ENCODE assay signal across 1 cellular context in the genomic region with DNA sequence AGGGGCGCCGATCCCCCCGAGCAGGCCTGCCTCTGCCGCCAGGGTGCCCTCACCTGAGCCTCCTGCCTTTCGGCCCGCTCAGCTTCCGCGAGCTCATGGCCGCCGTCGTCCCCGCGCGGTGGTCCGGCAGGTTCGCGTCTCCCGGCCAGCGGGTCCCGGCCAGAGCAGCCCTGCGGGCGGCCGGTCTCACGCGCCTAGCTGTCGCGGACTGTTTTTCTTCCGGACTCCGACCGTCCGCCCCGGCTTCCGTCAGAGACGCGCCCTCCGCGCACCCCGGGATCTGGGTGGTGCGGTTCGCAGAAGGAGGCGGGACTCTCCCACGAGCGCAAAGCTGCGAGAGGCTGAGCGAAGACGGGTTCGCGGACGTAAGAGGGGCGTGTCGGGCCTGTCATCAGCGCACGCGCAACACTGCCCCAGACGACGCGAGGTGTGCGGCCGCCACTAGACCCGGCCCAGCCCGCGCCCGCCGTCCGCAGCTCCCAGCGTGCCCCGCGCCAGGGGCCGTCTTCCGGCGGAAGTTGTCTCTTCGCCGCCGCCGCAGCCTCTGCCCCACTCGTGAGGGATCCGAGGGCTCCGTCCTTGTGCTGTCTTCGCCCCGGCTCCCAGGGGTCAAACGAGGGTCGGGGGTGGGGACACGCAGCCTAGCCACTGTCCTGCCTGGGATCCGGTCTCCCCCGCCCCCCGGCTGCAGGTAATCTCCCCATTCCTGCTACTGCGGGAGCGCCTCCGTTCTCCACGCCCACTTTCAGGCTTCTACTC.
TF ChIP-seq lines count a peak whose summit lies in the region.

Gene INPP5K, minus strand, starts transcription at position 210 of the 759 bp plus-strand sequence. Its CDS starts 113 bp downstream, at position 97.

TF ChIP-seq in H1, 55 proteins besides CTCF, POLR2A, EP300 and RAD21:
- TF ChIP-seq CHD1 (IDR thresholded peaks at IDR 0.05; ENCODE audit: low read depth, low read length), result no peak
- TF ChIP-seq CHD2 (IDR thresholded peaks at IDR 0.05; ENCODE audit: low read length), result no peak
- 0 out of 2 replicates have a peak, but pooled peaks have one; percentile 15 for TF ChIP-seq KDM5A (IDR thresholded peaks at IDR 0.05; ENCODE audit: low read length)
- peak; percentile 59; the same call in 1 of the 2 replicates for TF ChIP-seq TAF1 (IDR thresholded peaks at IDR 0.05; ENCODE audit: low read depth, low read length)
- peak; percentile 93 for TF ChIP-seq CREB1 (IDR thresholded peaks at IDR 0.05)
- TF ChIP-seq SIN3A (conservative IDR thresholded peaks at IDR 0.05 in 1 of 2, IDR thresholded peaks at IDR 0.05 in 1 of 2; ENCODE audit: low read depth in 1 of 2, low read length in 2 of 2), result peak; percentile 47 to 95; a peak in 2 of 4 replicates
- no peak for TF ChIP-seq JUN (IDR thresholded peaks at IDR 0.05; ENCODE audit: low read depth, low read length)
- no peak for TF ChIP-seq SRF (IDR thresholded peaks at IDR 0.05; ENCODE audit: low read depth, low read length)
- TF ChIP-seq, protein P1, sequence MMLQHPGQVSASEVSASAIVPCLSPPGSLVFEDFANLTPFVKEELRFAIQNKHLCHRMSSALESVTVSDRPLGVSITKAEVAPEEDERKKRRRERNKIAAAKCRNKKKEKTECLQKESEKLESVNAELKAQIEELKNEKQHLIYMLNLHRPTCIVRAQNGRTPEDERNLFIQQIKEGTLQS (IDR thresholded peaks at IDR 0.05; ENCODE audit: insufficient read depth, low read depth, low read length), result no peak
- TF ChIP-seq EGR1 (IDR thresholded peaks at IDR 0.05; ENCODE audit: borderline replicate concordance, low read depth, low read length), result no peak
- no peak for TF ChIP-seq ZNF274 (IDR thresholded peaks at IDR 0.05; ENCODE audit: borderline replicate concordance, extremely low read depth, low read length)
- TF ChIP-seq E2F6 (IDR thresholded peaks at IDR 0.05), result peak; percentile 26; the same call in 1 of the 2 replicates
- peak in 1 of 2 experiments; percentile 80; a peak in 1 of 4 replicates for TF ChIP-seq HDAC2 (IDR thresholded peaks at IDR 0.05; ENCODE audit: borderline replicate concordance in 1 of 2, low read depth in 2 of 2, low read length in 2 of 2)
- no peak for TF ChIP-seq TCF12 (IDR thresholded peaks at IDR 0.05; ENCODE audit: low read depth, low read length)
- peak; percentile 49 for TF ChIP-seq NRF1 (IDR thresholded peaks at IDR 0.05; ENCODE audit: low read depth, low read length)
- no peak for TF ChIP-seq EZH2 (IDR thresholded peaks at IDR 0.05; ENCODE audit: low read depth, low read length, severe bottlenecking)
- TF ChIP-seq SAP30 (IDR thresholded peaks at IDR 0.05; ENCODE audit: insufficient read depth, insufficient replicate concordance, low read length), result no peak
- TF ChIP-seq GABPA (IDR thresholded peaks at IDR 0.05; ENCODE audit: borderline replicate concordance, insufficient read depth, low read length), result peak; percentile 90
- TF ChIP-seq KDM4A (IDR thresholded peaks at IDR 0.05; ENCODE audit: low read depth, low read length, severe bottlenecking), result peak; percentile 74
- peak; percentile 90 for TF ChIP-seq PHF8 (conservative IDR thresholded peaks at IDR 0.05; ENCODE audit: low read depth, low read length)
- no peak; the same call in 1 of the 2 replicates for TF ChIP-seq TBP (IDR thresholded peaks at IDR 0.05; ENCODE audit: low read depth, low read length)
- TF ChIP-seq CBX8 (IDR thresholded peaks at IDR 0.05; ENCODE audit: borderline replicate concordance, low read depth, low read length), result no peak
- no peak for TF ChIP-seq SIX5 (IDR thresholded peaks at IDR 0.05; ENCODE audit: low read depth, low read length)
- TF ChIP-seq BRCA1 (IDR thresholded peaks at IDR 0.05; ENCODE audit: low read depth, low read length), result no peak
- TF ChIP-seq MAFK (IDR thresholded peaks at IDR 0.05; ENCODE audit: low read depth, low read length), result no peak
- TF ChIP-seq YY1 (IDR thresholded peaks at IDR 0.05; ENCODE audit: low read depth, low read length), result no peak
- TF ChIP-seq RNF2 (IDR thresholded peaks at IDR 0.05; ENCODE audit: borderline replicate concordance, low read depth, low read length, missing control alignments, poor library complexity, severe bottlenecking), result no peak
- no peak for TF ChIP-seq RXRA (IDR thresholded peaks at IDR 0.05; ENCODE audit: insufficient read depth, low read depth, low read length)
- TF ChIP-seq BACH1 (IDR thresholded peaks at IDR 0.05; ENCODE audit: low read length), result peak; percentile 81
- peak; percentile 70; the same call in 1 of the 2 replicates for TF ChIP-seq MAX (IDR thresholded peaks at IDR 0.05)
- peak; percentile 62 for TF ChIP-seq ASH2L (IDR thresholded peaks at IDR 0.05; ENCODE audit: low read length)
- peak; percentile 77 for TF ChIP-seq POLR2AphosphoS5 (IDR thresholded peaks at IDR 0.05; ENCODE audit: low read depth, low read length)
- TF ChIP-seq FOSL1 (IDR thresholded peaks at IDR 0.05; ENCODE audit: insufficient read depth, low read depth, low read length), result no peak
